8 cellular contexts compared by ENCODE assay signal in the genomic region with DNA sequence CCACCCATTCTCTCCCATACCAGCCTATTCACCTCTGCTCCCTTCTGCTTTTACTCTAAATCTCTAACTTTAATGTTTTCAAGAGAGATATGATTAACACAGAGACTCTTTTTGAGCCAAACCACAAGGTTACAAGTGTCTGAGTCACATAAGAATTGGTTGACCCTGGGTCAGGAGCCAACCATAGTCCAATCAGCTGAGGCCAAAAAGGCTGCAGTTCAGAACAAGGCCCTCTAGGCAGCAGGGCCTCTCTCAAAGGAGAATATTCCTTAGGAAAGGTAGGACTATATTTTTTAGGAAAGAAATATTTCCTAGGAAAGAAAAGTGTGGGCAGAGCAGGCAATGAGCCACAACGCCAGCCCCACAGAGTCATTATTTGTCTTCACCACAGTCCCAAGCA. TPM values are rescaled to one million over a fixed set of nuclear protein-coding genes. Genes with fewer than 3 reads are reported as not detected.
DNase-seq lines count a peak whose midpoint lies in the region; ATAC-seq and TF ChIP-seq lines count a peak whose summit lies in the region.

No MANE protein-coding gene starts in this region.

- no peak overlapping the region for H3K27ac Mint-ChIP-seq in CD4-positive, alpha-beta T cell
- H3K27ac Mint-ChIP-seq in osteocyte (ENCODE audit: unreplicated experiment): no peak overlapping the region

- no peak for ATAC-seq in CD4-positive, alpha-beta T cell (ENCODE audit: poor library complexity)
- peak; percentile 32 for ATAC-seq in GM18907 (IDR thresholded peaks at IDR 0.05; ENCODE audit: unreplicated experiment)

- CTCF ChIA-PET in CD4-positive, alpha-beta T cell (lab: Charles Lee): interaction anchor here (1.6 kb wide), 1 partner anchor 9 kb away, joined by 4 read pairs; no protein-coding TSS in a partner anchor

- peaks cover 65% of the 10 kb centered on the region for H3K4me1 Mint-ChIP-seq in CD4-positive, alpha-beta T cell (ENCODE audit: low read depth)
- H3K4me1 Mint-ChIP-seq in osteocyte (ENCODE audit: unreplicated experiment): peaks cover 23% of the 10 kb centered on the region

- H3K9me3 Mint-ChIP-seq in CD4-positive, alpha-beta T cell: peaks cover 5% of the 10 kb centered on the region
- no peaks in the 10 kb centered on the region for H3K9me3 Mint-ChIP-seq in osteocyte (ENCODE audit: unreplicated experiment)

- H3K36me3 Mint-ChIP-seq in CD4-positive, alpha-beta T cell (ENCODE audit: low read depth): peaks cover 35% of the 10 kb centered on the region
- no peaks in the 10 kb centered on the region for H3K36me3 Mint-ChIP-seq in osteocyte (ENCODE audit: unreplicated experiment)

- intact Hi-C loops in CD4-positive, alpha-beta T cell (cut with DNase I, micrococcal nuclease): loop anchor here in 1 of 2 experiments (5.0 to 10.0 kb wide), 3 partner anchors 32 to 720 kb away; partner anchors contain the start of genes DCAF4L1 and TMEM33

- POLR2A ChIA-PET in CD4-positive, alpha-beta T cell (lab: Charles Lee): no interaction called here

- no peak for TF ChIP-seq CTCF in CD4-positive, alpha-beta T cell (IDR thresholded peaks at IDR 0.05)
- TF ChIP-seq CTCF in osteocyte (IDR thresholded peaks at IDR 0.05): no peak

- no peaks in the 10 kb centered on the region for H3K27me3 ChIP-seq in CD4-positive, alpha-beta T cell (ENCODE audit: control insufficient read depth, insufficient read depth, low read length)

- H3K27me3 Mint-ChIP-seq in CD4-positive, alpha-beta T cell: no peaks in the 10 kb centered on the region
- H3K27me3 Mint-ChIP-seq in osteocyte (ENCODE audit: unreplicated experiment): peaks cover 6% of the 10 kb centered on the region

- H3K4me3 Mint-ChIP-seq in CD4-positive, alpha-beta T cell: peak overlapping the region; percentile 96
- H3K4me3 Mint-ChIP-seq in osteocyte (ENCODE audit: unreplicated experiment): no peak overlapping the region

- no peak for TF ChIP-seq RAD21 in Ishikawa (IDR thresholded peaks at IDR 0.05; ENCODE audit: low read depth)

- DNase-seq in CD4-positive, alpha-beta T cell: no peak
- peak; percentile 92 for DNase-seq in amniotic epithelial cell (ENCODE audit: low read depth)
- DNase-seq in medulla oblongata (ENCODE audit: extremely low spot score): peak; percentile 44
- DNase-seq in NCI-H2081 (lab: John Stamatoyannopoulos, UW): no peak
- no peak for DNase-seq in osteocyte (ENCODE audit: extremely low spot score, unreplicated experiment)
- no peak for DNase-seq in epidermal melanocyte (ENCODE audit: insufficient read length, low spot score)

- H3K9me3 ChIP-seq in CD4-positive, alpha-beta T cell (ENCODE audit: control insufficient read depth, low read length): no peaks in the 10 kb centered on the region

- no peak overlapping the region for H3K27ac ChIP-seq in CD4-positive, alpha-beta T cell (ENCODE audit: low read depth, low read length)

- no peak for TF ChIP-seq EP300 in Ishikawa (IDR thresholded peaks at IDR 0.05; ENCODE audit: borderline replicate concordance)

TF ChIP-seq in Ishikawa, 13 proteins besides CTCF, POLR2A, EP300 and RAD21:
- TF ChIP-seq, protein P1, sequence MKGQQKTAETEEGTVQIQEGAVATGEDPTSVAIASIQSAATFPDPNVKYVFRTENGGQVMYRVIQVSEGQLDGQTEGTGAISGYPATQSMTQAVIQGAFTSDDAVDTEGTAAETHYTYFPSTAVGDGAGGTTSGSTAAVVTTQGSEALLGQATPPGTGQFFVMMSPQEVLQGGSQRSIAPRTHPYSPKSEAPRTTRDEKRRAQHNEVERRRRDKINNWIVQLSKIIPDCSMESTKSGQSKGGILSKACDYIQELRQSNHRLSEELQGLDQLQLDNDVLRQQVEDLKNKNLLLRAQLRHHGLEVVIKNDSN (IDR thresholded peaks at IDR 0.05): no peak
- TF ChIP-seq NFIC (IDR thresholded peaks at IDR 0.05): 0 out of 2 replicates have a peak, but pooled peaks have one; percentile 16
- TF ChIP-seq REST (IDR thresholded peaks at IDR 0.05; ENCODE audit: low read depth): no peak

RNA-seq across cellular contexts. Expression of gene ATP8A1, which starts 2.3 kb away (rescaled TPM):
- 10 to 100 TPM; 44.9 to 45.5 TPM for total RNA-seq in CD4-positive, alpha-beta T cell
- total RNA-seq in osteocyte: 2.4 and 3.2 TPM in 2 replicates

Comparison
In these comparisons a context has a peak if more than half of its experiments do, and no peak if none do; other contexts are left out.
1. DNase-seq: peak in amniotic epithelial cell (single experiment) and medulla oblongata (single experiment); none in CD4-positive, alpha-beta T cell (0 of 10), NCI-H2081 (0 of 2), osteocyte (single experiment) and epidermal melanocyte (single experiment).
2. RNA of gene ATP8A1, which starts 2.3 kb away (total RNA-seq): 44.9 to 45.5 TPM in CD4-positive, alpha-beta T cell; 2.4 to 3.2 TPM in osteocyte; every median in the first group is over 10 times any median in the second.